In genomic region chr10:112949128-112949823, GRCh38 we compare ENCODE assay signal across 8 cellular contexts. TPM values are rescaled to one million over a fixed set of nuclear protein-coding genes. Genes with fewer than 3 reads are reported as not detected.
A peak's percentile ranks its signal among the peaks of the same experiment; 100 is the strongest.
DNase-seq lines count a peak whose midpoint lies in the region; ATAC-seq and TF ChIP-seq lines count a peak whose summit lies in the region.

No MANE protein-coding gene starts in this region.

- peak overlapping the region; percentile 38 to 64 (median 59) for H3K27ac Mint-ChIP-seq in CD4-positive, CD25-positive, alpha-beta regulatory T cell
- H3K27ac Mint-ChIP-seq in endodermal cell, result peak overlapping the region; percentile 89
- H3K27ac Mint-ChIP-seq in T-helper 2 cell treated with Interferon-gamma antibody and Interleukin-4, amounts not matched to agents 5 μg/mL and 100 μg/mL, for 36 hours, result no peak overlapping the region

- no peak overlapping the region for H3K27ac ChIP-seq in CD4-positive, CD25-positive, alpha-beta regulatory T cell (ENCODE audit: insufficient read depth, low read length, poor library complexity, severe bottlenecking)
- peak overlapping the region; percentile 55 for H3K27ac ChIP-seq in endodermal cell (ENCODE audit: low read depth, low read length)

- H3K36me3 Mint-ChIP-seq in CD4-positive, CD25-positive, alpha-beta regulatory T cell, result no peaks in the 10 kb centered on the region
- peaks cover 18% of the 10 kb centered on the region for H3K36me3 Mint-ChIP-seq in endodermal cell (ENCODE audit: low read depth)
- no peaks in the 10 kb centered on the region for H3K36me3 Mint-ChIP-seq in T-helper 2 cell treated with Interferon-gamma antibody and Interleukin-4, amounts not matched to agents 5 μg/mL and 100 μg/mL, for 36 hours (ENCODE audit: low read depth)

- H3K4me3 Mint-ChIP-seq in CD4-positive, CD25-positive, alpha-beta regulatory T cell, result peak overlapping the region; percentile 86 to 94 (median 90)
- peak overlapping the region; percentile 99 for H3K4me3 Mint-ChIP-seq in endodermal cell
- no peak overlapping the region for H3K4me3 Mint-ChIP-seq in T-helper 2 cell treated with Interferon-gamma antibody and Interleukin-4, amounts not matched to agents 5 μg/mL and 100 μg/mL, for 36 hours

- H3K4me3 ChIP-seq in CD4-positive, CD25-positive, alpha-beta regulatory T cell (ENCODE audit: low read depth, low read length), result no peak overlapping the region
- no peak overlapping the region for H3K4me3 ChIP-seq in NT2/D1 (ENCODE audit: insufficient read length, low read depth)
- H3K4me3 ChIP-seq in endodermal cell (ENCODE audit: low read length), result peak overlapping the region; percentile 63
- H3K4me3 ChIP-seq in neuron (ENCODE audit: low read length), result peak overlapping the region; percentile 42

- 24 to 28% methylated on average over 8 to 10 of the region's 10 CpGs for WGBS in endodermal cell (ENCODE audit: insufficient coverage in 1 of 2, insufficient read length in 1 of 2), 2 experiments

- TF ChIP-seq CTCF in endodermal cell (conservative IDR thresholded peaks at IDR 0.05), result no peak

- peaks cover 0 to 31% (median 14%) of the 10 kb centered on the region in 4 donors for H3K4me1 Mint-ChIP-seq in CD4-positive, CD25-positive, alpha-beta regulatory T cell
- peaks cover 41% of the 10 kb centered on the region for H3K4me1 Mint-ChIP-seq in endodermal cell
- peaks cover 19% of the 10 kb centered on the region for H3K4me1 Mint-ChIP-seq in T-helper 2 cell treated with Interferon-gamma antibody and Interleukin-4, amounts not matched to agents 5 μg/mL and 100 μg/mL, for 36 hours (ENCODE audit: low read depth)

- no peak for DNase-seq in CD4-positive, CD25-positive, alpha-beta regulatory T cell
- DNase-seq in NT2/D1 (ENCODE audit: low read depth, low spot score), result no peak
- DNase-seq in endodermal cell, result no peak
- DNase-seq in T-helper 2 cell treated with Interferon-gamma antibody and Interleukin-4, amounts not matched to agents 5 μg/mL and 100 μg/mL, for 36 hours (ENCODE audit: low spot score), result no peak
- no peak for DNase-seq in NCI-H2171 treated with DMSO at 0.1 percent for 48 hours (lab: John Stamatoyannopoulos, UW)

- H3K9me3 ChIP-seq in CD4-positive, CD25-positive, alpha-beta regulatory T cell (ENCODE audit: control insufficient read depth in 2 of 2, low read length in 2 of 2), result no peaks in the 10 kb centered on the region
- H3K9me3 ChIP-seq in NT2/D1 (ENCODE audit: insufficient read depth, low read length) (no peaks in the 10 kb centered on the region), endodermal cell (ENCODE audit: control insufficient read depth, low read length) (no peaks in the 10 kb centered on the region), neuron (ENCODE audit: low read length) (no peaks in the 10 kb centered on the region)

- no peak for ATAC-seq in CD4-positive, CD25-positive, alpha-beta regulatory T cell (ENCODE audit: low read depth in 2 of 2)
- ATAC-seq in HG03342 (IDR thresholded peaks at IDR 0.05; ENCODE audit: unreplicated experiment) (no peak), GM18517 (IDR thresholded peaks at IDR 0.05; ENCODE audit: unreplicated experiment) (no peak)

- peaks cover 0 to 7% (median 0%) of the 10 kb centered on the region in 7 donors for H3K9me3 Mint-ChIP-seq in CD4-positive, CD25-positive, alpha-beta regulatory T cell
- no peaks in the 10 kb centered on the region for H3K9me3 Mint-ChIP-seq in endodermal cell
- H3K9me3 Mint-ChIP-seq in T-helper 2 cell treated with Interferon-gamma antibody and Interleukin-4, amounts not matched to agents 5 μg/mL and 100 μg/mL, for 36 hours, result no peaks in the 10 kb centered on the region

- H2AFZ ChIP-seq in neuron (ENCODE audit: low read depth, low read length), result peak overlapping the region; percentile 69

- H3K9ac ChIP-seq in NT2/D1 (ENCODE audit: insufficient read length, low read depth) (peak overlapping the region; percentile 51), endodermal cell (ENCODE audit: extremely low read depth, low read length, poor library complexity, severe bottlenecking) (peak overlapping the region; percentile 27)

- no peaks in the 10 kb centered on the region for H3K36me3 ChIP-seq in CD4-positive, CD25-positive, alpha-beta regulatory T cell (ENCODE audit: control insufficient read depth, insufficient read depth, low read length)
- H3K36me3 ChIP-seq in NT2/D1 (ENCODE audit: insufficient read depth, insufficient read length, low read length) (peaks cover 3% of the 10 kb centered on the region), endodermal cell (ENCODE audit: control insufficient read depth, insufficient read depth, low read length) (peaks cover 13% of the 10 kb centered on the region), neuron (ENCODE audit: insufficient read depth, low read length) (no peaks in the 10 kb centered on the region)

- peaks cover 31% of the 10 kb centered on the region for H3K4me1 ChIP-seq in CD4-positive, CD25-positive, alpha-beta regulatory T cell (ENCODE audit: control insufficient read depth, insufficient read depth, low read length, poor library complexity, severe bottlenecking)
- H3K4me1 ChIP-seq in NT2/D1 (ENCODE audit: insufficient read depth, insufficient read length) (no peaks in the 10 kb centered on the region), endodermal cell (ENCODE audit: control insufficient read depth, insufficient read depth, low read length) (peaks cover 4% of the 10 kb centered on the region), neuron (ENCODE audit: insufficient read depth, low read length) (peaks cover 23% of the 10 kb centered on the region)

- H3K27me3 Mint-ChIP-seq in CD4-positive, CD25-positive, alpha-beta regulatory T cell, result peaks cover 66% of the 10 kb centered on the region
- H3K27me3 Mint-ChIP-seq in endodermal cell (ENCODE audit: insufficient read depth), result no peaks in the 10 kb centered on the region
- H3K27me3 Mint-ChIP-seq in T-helper 2 cell treated with Interferon-gamma antibody and Interleukin-4, amounts not matched to agents 5 μg/mL and 100 μg/mL, for 36 hours (ENCODE audit: low read depth), result peaks cover 77% of the 10 kb centered on the region

- peaks cover 13% of the 10 kb centered on the region for H3K27me3 ChIP-seq in CD4-positive, CD25-positive, alpha-beta regulatory T cell (ENCODE audit: control insufficient read depth, insufficient read depth, low read length)
- H3K27me3 ChIP-seq in NT2/D1 (ENCODE audit: insufficient read depth, insufficient read length) (no peaks in the 10 kb centered on the region), endodermal cell (ENCODE audit: control insufficient read depth, insufficient read depth, low read length, poor library complexity, severe bottlenecking) (no peaks in the 10 kb centered on the region), neuron (ENCODE audit: insufficient read depth, low read length) (no peaks in the 10 kb centered on the region)

RNA-seq across cellular contexts. Expression of gene TCF7L2, which starts 0.8 kb away (rescaled TPM):
- total RNA-seq in CD4-positive, CD25-positive, alpha-beta regulatory T cell, result 1.8 TPM
- under 1 TPM in 3 of 4 donors, not detected in 1; 0.38 to 0.55 (median 0.49) TPM for polyA plus RNA-seq in CD4-positive, CD25-positive, alpha-beta regulatory T cell
- 100 to 1,000 TPM in 1 of 2 donors, 10 to 100 TPM in 1; 73.2 to 105 TPM for total RNA-seq in endodermal cell
- polyA plus RNA-seq in endodermal cell (2013, experiment 1 of 2), result 29.9 TPM
- 29.0 TPM for polyA plus RNA-seq in endodermal cell (2013, experiment 2 of 2)

Comparison
In these comparisons a context has a peak if more than half of its experiments do, and no peak if none do; other contexts are left out.
1. H3K4me3 ChIP-seq: peak in endodermal cell (single experiment) and neuron (single experiment); none in CD4-positive, CD25-positive, alpha-beta regulatory T cell (single experiment) and NT2/D1 (single experiment).
2. RNA of gene TCF7L2, which starts 0.8 kb away (total RNA-seq): 73.2 to 105 TPM in endodermal cell; 1.8 TPM in CD4-positive, CD25-positive, alpha-beta regulatory T cell (single experiment); every median in the first group is over 10 times any median in the second.